Comparison of ENCODE assay signal across 1 cellular context in the genomic region with DNA sequence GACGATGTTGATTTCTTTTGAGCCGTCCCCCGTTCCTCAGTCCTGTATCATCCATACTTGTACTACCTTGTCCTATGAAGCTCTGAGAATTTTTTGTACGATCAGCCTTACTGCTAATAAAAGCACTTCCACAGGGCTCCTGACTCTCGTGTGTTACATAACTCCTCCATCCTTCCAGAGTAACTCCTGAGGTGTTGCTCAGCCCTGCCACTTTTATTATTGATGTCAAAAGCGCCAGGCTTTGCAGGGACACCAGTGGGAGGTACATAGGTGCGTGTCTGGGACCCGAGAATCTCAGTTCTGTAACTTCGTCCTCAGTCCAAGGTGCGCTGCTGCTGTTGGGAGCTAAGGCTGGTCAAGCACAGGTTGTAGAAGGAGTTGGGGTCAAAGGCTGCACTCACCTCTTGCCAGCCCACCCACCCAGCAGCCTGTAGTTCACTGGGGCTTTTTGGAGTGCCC.
TF ChIP-seq lines count a peak whose summit lies in the region.

No MANE protein-coding gene starts in this region.

TF ChIP-seq in GM12878, 131 proteins besides CTCF, POLR2A, EP300 and RAD21:
- TF ChIP-seq CREB1 (IDR thresholded peaks at IDR 0.05; ENCODE audit: low read depth) (no peak), MEF2A (IDR thresholded peaks at IDR 0.05; ENCODE audit: insufficient read depth, low read depth, low read length) (no peak), SUZ12 (IDR thresholded peaks at IDR 0.05; ENCODE audit: unreplicated experiment) (no peak), EED (IDR thresholded peaks at IDR 0.05; ENCODE audit: low read depth) (no peak), NFXL1 (IDR thresholded peaks at IDR 0.05; ENCODE audit: borderline replicate concordance) (no peak), CBFB (IDR thresholded peaks at IDR 0.05; ENCODE audit: low read depth) (0 out of 2 replicates have a peak, but pooled peaks have one; percentile 5), MTA3 (IDR thresholded peaks at IDR 0.05; ENCODE audit: borderline replicate concordance, low read length) (no peak), POLR2AphosphoS5 (IDR thresholded peaks at IDR 0.05; ENCODE audit: low read length) (peak; percentile 66), PAX5 (IDR thresholded peaks at IDR 0.05; ENCODE audit: borderline replicate concordance, low read depth, low read length) (0 out of 2 replicates have a peak, but pooled peaks have one; percentile 54), BMI1 (IDR thresholded peaks at IDR 0.05; ENCODE audit: borderline replicate concordance) (no peak), POLR2AphosphoS2 (IDR thresholded peaks at IDR 0.05; ENCODE audit: low read depth, low read length) (0 out of 2 replicates have a peak, but pooled peaks have one; percentile 28), DPF2 (IDR thresholded peaks at IDR 0.05) (no peak), CBX5 (IDR thresholded peaks at IDR 0.05; ENCODE audit: low read depth) (no peak), ZZZ3 (IDR thresholded peaks at IDR 0.05; ENCODE audit: control insufficient read depth, insufficient read length, low read depth) (no peak)
- TF ChIP-seq, protein P1, sequence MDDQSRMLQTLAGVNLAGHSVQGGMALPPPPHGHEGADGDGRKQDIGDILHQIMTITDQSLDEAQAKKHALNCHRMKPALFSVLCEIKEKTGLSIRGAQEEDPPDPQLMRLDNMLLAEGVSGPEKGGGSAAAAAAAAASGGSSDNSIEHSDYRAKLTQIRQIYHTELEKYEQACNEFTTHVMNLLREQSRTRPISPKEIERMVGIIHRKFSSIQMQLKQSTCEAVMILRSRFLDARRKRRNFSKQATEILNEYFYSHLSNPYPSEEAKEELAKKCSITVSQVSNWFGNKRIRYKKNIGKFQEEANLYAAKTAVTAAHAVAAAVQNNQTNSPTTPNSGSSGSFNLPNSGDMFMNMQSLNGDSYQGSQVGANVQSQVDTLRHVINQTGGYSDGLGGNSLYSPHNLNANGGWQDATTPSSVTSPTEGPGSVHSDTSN (IDR thresholded peaks at IDR 0.05; ENCODE audit: insufficient replicate concordance, low read depth, low read length) = no peak
- TF ChIP-seq, protein P2, sequence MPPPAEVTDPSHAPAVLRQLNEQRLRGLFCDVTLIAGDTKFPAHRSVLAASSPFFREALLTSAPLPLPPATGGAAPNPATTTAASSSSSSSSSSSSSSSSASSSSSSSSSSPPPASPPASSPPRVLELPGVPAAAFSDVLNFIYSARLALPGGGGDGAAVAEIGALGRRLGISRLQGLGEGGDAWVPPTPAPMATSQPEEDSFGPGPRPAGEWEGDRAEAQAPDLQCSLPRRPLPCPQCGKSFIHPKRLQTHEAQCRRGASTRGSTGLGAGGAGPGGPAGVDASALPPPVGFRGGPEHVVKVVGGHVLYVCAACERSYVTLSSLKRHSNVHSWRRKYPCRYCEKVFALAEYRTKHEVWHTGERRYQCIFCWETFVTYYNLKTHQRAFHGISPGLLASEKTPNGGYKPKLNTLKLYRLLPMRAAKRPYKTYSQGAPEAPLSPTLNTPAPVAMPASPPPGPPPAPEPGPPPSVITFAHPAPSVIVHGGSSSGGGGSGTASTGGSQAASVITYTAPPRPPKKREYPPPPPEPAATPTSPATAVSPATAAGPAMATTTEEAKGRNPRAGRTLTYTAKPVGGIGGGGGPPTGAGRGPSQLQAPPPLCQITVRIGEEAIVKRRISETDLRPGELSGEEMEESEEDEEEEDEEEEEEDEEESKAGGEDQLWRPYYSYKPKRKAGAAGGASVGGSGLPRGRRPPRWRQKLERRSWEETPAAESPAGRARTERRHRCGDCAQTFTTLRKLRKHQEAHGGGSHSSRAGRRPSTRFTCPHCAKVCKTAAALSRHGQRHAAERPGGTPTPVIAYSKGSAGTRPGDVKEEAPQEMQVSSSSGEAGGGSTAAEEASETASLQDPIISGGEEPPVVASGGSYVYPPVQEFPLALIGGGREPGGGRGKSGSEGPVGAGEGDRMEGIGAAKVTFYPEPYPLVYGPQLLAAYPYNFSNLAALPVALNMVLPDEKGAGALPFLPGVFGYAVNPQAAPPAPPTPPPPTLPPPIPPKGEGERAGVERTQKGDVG (CRISPR knock-in tag; IDR thresholded peaks at IDR 0.05) = no peak
